Comparison of ENCODE assay signal across 25 cellular contexts in genomic region chr10:118842826-118843624, GRCh38.
A peak's percentile ranks its signal among the peaks of the same experiment; 100 is the strongest.
DNase-seq lines count a peak whose midpoint lies in the region; ATAC-seq, FAIRE-seq and TF ChIP-seq lines count a peak whose summit lies in the region.
"Had no signal": no experiment of that assay in that cellular context is flagged by ENCODE, and none has a peak within 500 bp of the region (broad histone marks: within the 10 kb centered on the region; RNA-seq: fewer than 3 reads in every experiment).

No MANE protein-coding gene starts in this region.

- DNase-seq in DMS53 (lab: John Stamatoyannopoulos, UW) (peak; percentile 12), DMS53 treated with DMSO at 0.1 percent for 48 hours (lab: John Stamatoyannopoulos, UW; ENCODE audit: unreplicated experiment) (no peak), OCI-M1 (lab: John Stamatoyannopoulos, UW) (peak; percentile 7), bronchial epithelial cell (ENCODE audit: low read depth) (no peak), CD14-positive monocyte (ENCODE audit: low spot score) (no peak)
- DNase-seq: 8988T; AML-193; DND-41; GOT3; HCEC 1CT; MV-4-11; NCI-H1694; NCI-H2081; NCI-H2171; NCI-H345; NCI-H524; NCI-H774; NK-92 treated with Interleukin-12 subunit alpha and Interleukin-12 subunit beta, amount 100 ng/mL, for 24 hours; Peyer's patch; SW 1271 had no signal

- no peak overlapping the region for H3K4me3 ChIP-seq in bronchial epithelial cell (ENCODE audit: low read depth, low read length)
- H3K4me3 ChIP-seq: Peyer's patch, SK-N-MC had no signal

- no peaks in the 10 kb centered on the region for H3K36me3 ChIP-seq in bronchial epithelial cell (ENCODE audit: control insufficient read depth, insufficient read depth, low read length)
- H3K36me3 ChIP-seq: Peyer's patch had no signal

- intact Hi-C loops in CD14-positive monocyte (cut with micrococcal nuclease): no loop called here

- no peaks in the 10 kb centered on the region for H3K36me3 Mint-ChIP-seq in nephron (ENCODE audit: low read depth)
- H3K36me3 Mint-ChIP-seq in CD14-positive monocyte: no peaks in the 10 kb centered on the region

- H3K27me3 ChIP-seq in bronchial epithelial cell (ENCODE audit: control insufficient read depth, insufficient read depth, low read length): no peaks in the 10 kb centered on the region
- H3K27me3 ChIP-seq: Peyer's patch had no signal

- H3K9me3 Mint-ChIP-seq in nephron: peaks cover 3% of the 10 kb centered on the region
- H3K9me3 Mint-ChIP-seq in CD14-positive monocyte: peaks cover 0 to 14% (median 2%) of the 10 kb centered on the region in 7 donors

- ATAC-seq in HG03196 (IDR thresholded peaks at IDR 0.05; ENCODE audit: unreplicated experiment): no peak
- no peak for ATAC-seq in HG02938 (IDR thresholded peaks at IDR 0.05; ENCODE audit: unreplicated experiment)

- H3K4me3 Mint-ChIP-seq in nephron (no peak overlapping the region), CD14-positive monocyte (no peak overlapping the region)

- H3K4me1 Mint-ChIP-seq in nephron (peaks cover 28% of the 10 kb centered on the region), CD14-positive monocyte (peaks cover 17% of the 10 kb centered on the region)

- peak; percentile 83 for FAIRE-seq in bronchial epithelial cell (lab: Jason Lieb, UNC)
- FAIRE-seq: GM12891 had no signal

- H3K27me3 Mint-ChIP-seq in nephron (ENCODE audit: low read depth) (peaks cover 6% of the 10 kb centered on the region), CD14-positive monocyte (ENCODE audit: low read depth in 3 of 3) (peaks cover 0 to 6% (median 2%) of the 10 kb centered on the region in 3 donors)

- no peak for TF ChIP-seq CTCF in bronchial epithelial cell (IDR thresholded peaks at IDR 0.05; ENCODE audit: insufficient read depth, low read length, severe bottlenecking)
- TF ChIP-seq CTCF in nephron (IDR thresholded peaks at IDR 0.05; ENCODE audit: unreplicated experiment in 3 of 3): no peak
- TF ChIP-seq CTCF in CD14-positive monocyte (IDR thresholded peaks at IDR 0.05): no peak

- H3K27ac Mint-ChIP-seq in nephron (peak overlapping the region; percentile 64 to 88 (median 66)), CD14-positive monocyte (no peak overlapping the region)

Comparison
In these comparisons a context has a peak if more than half of its experiments do, and no peak if none do; other contexts are left out.
1. DNase-seq: peak in DMS53 (single experiment) and OCI-M1 (single experiment); none in DMS53 treated with DMSO at 0.1 percent for 48 hours (single experiment), bronchial epithelial cell (single experiment) and CD14-positive monocyte (single experiment).
2. H3K27ac Mint-ChIP-seq: peak in nephron (3 of 3); none in CD14-positive monocyte (0 of 7).